1 cellular context compared by ENCODE assay signal in genomic region chrX:101390664-101391525, GRCh38.
TF ChIP-seq lines count a peak whose summit lies in the region.

Gene RPL36A, plus strand, starts transcription at chrX:101391011. Its CDS starts 33 bp downstream, at chrX:101391044.

TF ChIP-seq in K562, 482 proteins besides CTCF, POLR2A, EP300 and RAD21 (continued from another document and continues in another):
- TF ChIP-seq AFF1 (IDR thresholded peaks at IDR 0.05; ENCODE audit: low read depth in 1 of 2, partially characterized antibody in 2 of 2) (no peak), SP1 (CRISPR knock-in tag; IDR thresholded peaks at IDR 0.05) (0 out of 2 replicates have a peak, but pooled peaks have one; percentile 48), ZNF696 (CRISPR knock-in tag; conservative IDR thresholded peaks at IDR 0.05) (no peak), ZNF79 (CRISPR knock-in tag; IDR thresholded peaks at IDR 0.05; ENCODE audit: low read depth) (no peak), SPI1 (IDR thresholded peaks at IDR 0.05; ENCODE audit: borderline replicate concordance, low read depth, low read length) (peak; percentile 96), NKRF (IDR thresholded peaks at IDR 0.05; ENCODE audit: borderline replicate concordance) (peak; percentile 82; the same call in 1 of the 2 replicates), CBFA2T2 (conservative IDR thresholded peaks at IDR 0.05) (no peak), ZNF707 (CRISPR knock-in tag; conservative IDR thresholded peaks at IDR 0.05) (no peak), ZBTB2 (IDR thresholded peaks at IDR 0.05) (no peak), ZNF143 (CRISPR knock-in tag; IDR thresholded peaks at IDR 0.05) (peak; percentile 59), PATZ1 (CRISPR knock-in tag; IDR thresholded peaks at IDR 0.05; ENCODE audit: borderline replicate concordance) (no peak), MEF2D (tag; conservative IDR thresholded peaks at IDR 0.05; ENCODE audit: low read depth) (0 out of 2 replicates have a peak, but pooled peaks have one; percentile 13), ATF1 (CRISPR knock-in tag; IDR thresholded peaks at IDR 0.05) (no peak), ATF1 (tag; IDR thresholded peaks at IDR 0.05) (peak; percentile 82), MTA3 (IDR thresholded peaks at IDR 0.05; ENCODE audit: borderline replicate concordance) (peak; percentile 84), HNRNPL (IDR thresholded peaks at IDR 0.05; ENCODE audit: low read depth, low read length) (no peak), PYGO2 (tag; IDR thresholded peaks at IDR 0.05) (no peak; the same call in 1 of the 2 replicates), NCOA6 (IDR thresholded peaks at IDR 0.05) (no peak), ZBTB5 (IDR thresholded peaks at IDR 0.05) (no peak), BRF2 (IDR thresholded peaks at IDR 0.05; ENCODE audit: borderline replicate concordance, insufficient read depth, insufficient read length) (no peak), BCOR (IDR thresholded peaks at IDR 0.05) (no peak), BDP1 (IDR thresholded peaks at IDR 0.05; ENCODE audit: insufficient read depth, insufficient read length) (no peak), CREB3 (tag; conservative IDR thresholded peaks at IDR 0.05; ENCODE audit: low read depth) (no peak), MAFF (IDR thresholded peaks at IDR 0.05; ENCODE audit: low read length) (no peak), ZFP1 (CRISPR knock-in tag; IDR thresholded peaks at IDR 0.05) (no peak), SMARCB1 (IDR thresholded peaks at IDR 0.05; ENCODE audit: insufficient read length, low read depth) (no peak), ZBTB8A (IDR thresholded peaks at IDR 0.05; ENCODE audit: partially characterized antibody) (no peak), DPF2 (IDR thresholded peaks at IDR 0.05) (0 out of 2 replicates have a peak, but pooled peaks have one; percentile 10), JUN (IDR thresholded peaks at IDR 0.05; ENCODE audit: borderline replicate concordance, low read depth, low read length) (peak; percentile 3; the same call in 1 of the 2 replicates), JUN (CRISPR knock-in tag; IDR thresholded peaks at IDR 0.05; ENCODE audit: borderline replicate concordance) (no peak), TCF3 (CRISPR knock-in tag; IDR thresholded peaks at IDR 0.05) (no peak), ETS1 (conservative IDR thresholded peaks at IDR 0.05; ENCODE audit: control insufficient read depth, low read depth, low read length) (no peak; the same call in 1 of the 2 replicates), KLF13 (tag; IDR thresholded peaks at IDR 0.05; ENCODE audit: borderline replicate concordance, low read depth) (no peak), SMAD4 (CRISPR knock-in tag; conservative IDR thresholded peaks at IDR 0.05) (no peak; the same call in 1 of the 2 replicates), ZFP91 (CRISPR knock-in tag; IDR thresholded peaks at IDR 0.05) (no peak), LCOR (CRISPR knock-in tag; IDR thresholded peaks at IDR 0.05) (peak; percentile 87), MITF (IDR thresholded peaks at IDR 0.05) (no peak), ZNF584 (CRISPR knock-in tag; IDR thresholded peaks at IDR 0.05; ENCODE audit: low read depth) (no peak), POLR2B (IDR thresholded peaks at IDR 0.05; ENCODE audit: low read depth, partially characterized antibody) (peak; percentile 98), TCF15 (CRISPR knock-in tag; IDR thresholded peaks at IDR 0.05) (no peak), ZNF511 (CRISPR knock-in tag; IDR thresholded peaks at IDR 0.05) (no peak), HNRNPUL1 (IDR thresholded peaks at IDR 0.05; ENCODE audit: low read length) (0 out of 2 replicates have a peak, but pooled peaks have one; percentile 63), CCNT2 (IDR thresholded peaks at IDR 0.05; ENCODE audit: borderline replicate concordance, extremely low read depth, insufficient read length, low read depth, low read length) (no peak), EWSR1 (IDR thresholded peaks at IDR 0.05; ENCODE audit: borderline replicate concordance, low read depth, partially characterized antibody) (no peak)
